1 cellular context compared by ENCODE assay signal in the genomic region with DNA sequence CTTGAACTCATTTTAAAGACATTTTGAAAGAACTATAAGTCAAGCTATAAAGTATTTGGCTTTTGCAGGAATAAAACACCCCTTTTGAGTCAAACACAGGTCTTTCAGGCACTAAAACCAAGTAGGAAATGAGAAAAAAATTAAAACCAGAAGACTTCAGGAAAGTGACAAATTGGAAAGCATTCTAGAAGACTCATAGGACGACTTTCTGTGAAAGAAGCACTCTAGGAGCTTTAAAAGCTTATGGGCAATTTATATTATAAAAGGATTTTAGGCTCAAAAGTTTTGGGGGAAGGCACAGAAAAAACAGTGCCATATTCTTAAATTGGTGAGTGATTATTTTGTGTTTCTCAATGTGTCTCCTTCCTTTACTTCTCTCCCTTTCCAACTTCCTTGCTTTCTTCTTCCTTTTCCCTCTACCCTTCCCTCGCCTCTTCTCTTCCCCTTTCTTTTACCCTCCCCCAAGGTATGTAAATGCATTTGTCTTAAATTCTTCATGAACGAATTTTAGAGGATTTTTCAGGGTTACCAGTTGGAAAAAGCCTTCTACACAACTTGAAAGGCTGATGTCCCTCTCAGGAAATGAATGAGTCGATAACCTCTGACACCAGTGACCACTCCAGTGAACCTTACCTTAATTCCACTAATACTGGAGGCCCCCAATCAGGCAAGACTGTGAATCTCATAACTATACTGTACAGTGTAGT.
TF ChIP-seq lines count a peak whose summit lies in the region.

No MANE protein-coding gene starts in this region.

TF ChIP-seq in HepG2, 621 proteins besides CTCF, POLR2A, EP300 and RAD21 (continued from another document and continues in another):
- TF ChIP-seq, protein P1, sequence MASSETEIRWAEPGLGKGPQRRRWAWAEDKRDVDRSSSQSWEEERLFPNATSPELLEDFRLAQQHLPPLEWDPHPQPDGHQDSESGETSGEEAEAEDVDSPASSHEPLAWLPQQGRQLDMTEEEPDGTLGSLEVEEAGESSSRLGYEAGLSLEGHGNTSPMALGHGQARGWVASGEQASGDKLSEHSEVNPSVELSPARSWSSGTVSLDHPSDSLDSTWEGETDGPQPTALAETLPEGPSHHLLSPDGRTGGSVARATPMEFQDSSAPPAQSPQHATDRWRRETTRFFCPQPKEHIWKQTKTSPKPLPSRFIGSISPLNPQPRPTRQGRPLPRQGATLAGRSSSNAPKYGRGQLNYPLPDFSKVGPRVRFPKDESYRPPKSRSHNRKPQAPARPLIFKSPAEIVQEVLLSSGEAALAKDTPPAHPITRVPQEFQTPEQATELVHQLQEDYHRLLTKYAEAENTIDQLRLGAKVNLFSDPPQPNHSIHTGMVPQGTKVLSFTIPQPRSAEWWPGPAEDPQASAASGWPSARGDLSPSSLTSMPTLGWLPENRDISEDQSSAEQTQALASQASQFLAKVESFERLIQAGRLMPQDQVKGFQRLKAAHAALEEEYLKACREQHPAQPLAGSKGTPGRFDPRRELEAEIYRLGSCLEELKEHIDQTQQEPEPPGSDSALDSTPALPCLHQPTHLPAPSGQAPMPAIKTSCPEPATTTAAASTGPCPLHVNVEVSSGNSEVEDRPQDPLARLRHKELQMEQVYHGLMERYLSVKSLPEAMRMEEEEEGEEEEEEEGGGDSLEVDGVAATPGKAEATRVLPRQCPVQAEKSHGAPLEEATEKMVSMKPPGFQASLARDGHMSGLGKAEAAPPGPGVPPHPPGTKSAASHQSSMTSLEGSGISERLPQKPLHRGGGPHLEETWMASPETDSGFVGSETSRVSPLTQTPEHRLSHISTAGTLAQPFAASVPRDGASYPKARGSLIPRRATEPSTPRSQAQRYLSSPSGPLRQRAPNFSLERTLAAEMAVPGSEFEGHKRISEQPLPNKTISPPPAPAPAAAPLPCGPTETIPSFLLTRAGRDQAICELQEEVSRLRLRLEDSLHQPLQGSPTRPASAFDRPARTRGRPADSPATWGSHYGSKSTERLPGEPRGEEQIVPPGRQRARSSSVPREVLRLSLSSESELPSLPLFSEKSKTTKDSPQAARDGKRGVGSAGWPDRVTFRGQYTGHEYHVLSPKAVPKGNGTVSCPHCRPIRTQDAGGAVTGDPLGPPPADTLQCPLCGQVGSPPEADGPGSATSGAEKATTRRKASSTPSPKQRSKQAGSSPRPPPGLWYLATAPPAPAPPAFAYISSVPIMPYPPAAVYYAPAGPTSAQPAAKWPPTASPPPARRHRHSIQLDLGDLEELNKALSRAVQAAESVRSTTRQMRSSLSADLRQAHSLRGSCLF (CRISPR knock-in tag; IDR thresholded peaks at IDR 0.05; ENCODE audit: borderline replicate concordance) = no peak
- no peak for TF ChIP-seq TEAD2 (CRISPR knock-in tag; IDR thresholded peaks at IDR 0.05)
- TF ChIP-seq KDM2A (CRISPR knock-in tag; IDR thresholded peaks at IDR 0.05; ENCODE audit: borderline replicate concordance, low read depth) = no peak
- TF ChIP-seq ZBTB1 (CRISPR knock-in tag; IDR thresholded peaks at IDR 0.05; ENCODE audit: borderline replicate concordance) = no peak
- TF ChIP-seq SP1 (IDR thresholded peaks at IDR 0.05) = no peak
- no peak for TF ChIP-seq SP1 (CRISPR knock-in tag; IDR thresholded peaks at IDR 0.05)
- no peak for TF ChIP-seq REXO4 (CRISPR knock-in tag; IDR thresholded peaks at IDR 0.05; ENCODE audit: borderline replicate concordance)
- TF ChIP-seq ZNF761 (CRISPR knock-in tag; conservative IDR thresholded peaks at IDR 0.05) = no peak
- no peak for TF ChIP-seq NRL (CRISPR knock-in tag; IDR thresholded peaks at IDR 0.05; ENCODE audit: borderline replicate concordance)
- no peak for TF ChIP-seq SSRP1 (CRISPR knock-in tag; IDR thresholded peaks at IDR 0.05)
- TF ChIP-seq, protein P2, sequence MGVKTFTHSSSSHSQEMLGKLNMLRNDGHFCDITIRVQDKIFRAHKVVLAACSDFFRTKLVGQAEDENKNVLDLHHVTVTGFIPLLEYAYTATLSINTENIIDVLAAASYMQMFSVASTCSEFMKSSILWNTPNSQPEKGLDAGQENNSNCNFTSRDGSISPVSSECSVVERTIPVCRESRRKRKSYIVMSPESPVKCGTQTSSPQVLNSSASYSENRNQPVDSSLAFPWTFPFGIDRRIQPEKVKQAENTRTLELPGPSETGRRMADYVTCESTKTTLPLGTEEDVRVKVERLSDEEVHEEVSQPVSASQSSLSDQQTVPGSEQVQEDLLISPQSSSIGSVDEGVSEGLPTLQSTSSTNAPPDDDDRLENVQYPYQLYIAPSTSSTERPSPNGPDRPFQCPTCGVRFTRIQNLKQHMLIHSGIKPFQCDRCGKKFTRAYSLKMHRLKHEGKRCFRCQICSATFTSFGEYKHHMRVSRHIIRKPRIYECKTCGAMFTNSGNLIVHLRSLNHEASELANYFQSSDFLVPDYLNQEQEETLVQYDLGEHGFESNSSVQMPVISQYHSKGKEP (CRISPR knock-in tag; IDR thresholded peaks at IDR 0.05) = no peak
- no peak for TF ChIP-seq ZNF550 (CRISPR knock-in tag; IDR thresholded peaks at IDR 0.05; ENCODE audit: borderline replicate concordance)
- TF ChIP-seq ZNF34 (CRISPR knock-in tag; IDR thresholded peaks at IDR 0.05; ENCODE audit: borderline replicate concordance) = no peak
- TF ChIP-seq ZNF747 (CRISPR knock-in tag; IDR thresholded peaks at IDR 0.05; ENCODE audit: borderline replicate concordance) = no peak
- TF ChIP-seq CENPX (CRISPR knock-in tag; IDR thresholded peaks at IDR 0.05) = no peak
- TF ChIP-seq ZNF33B (CRISPR knock-in tag; IDR thresholded peaks at IDR 0.05) = no peak
- no peak for TF ChIP-seq RFXANK (CRISPR knock-in tag; IDR thresholded peaks at IDR 0.05)
- peak; percentile 72 for TF ChIP-seq GATAD2A (CRISPR knock-in tag; IDR thresholded peaks at IDR 0.05)
- no peak for TF ChIP-seq WIZ (CRISPR knock-in tag; IDR thresholded peaks at IDR 0.05)
- no peak for TF ChIP-seq ZMAT5 (CRISPR knock-in tag; IDR thresholded peaks at IDR 0.05; ENCODE audit: borderline replicate concordance, low read depth)
- no peak for TF ChIP-seq MTF1 (CRISPR knock-in tag; IDR thresholded peaks at IDR 0.05)
- peak; percentile 46; the same call in 1 of the 2 replicates for TF ChIP-seq SRF (IDR thresholded peaks at IDR 0.05; ENCODE audit: low read depth, low read length)
- no peak for TF ChIP-seq GFI1 (CRISPR knock-in tag; IDR thresholded peaks at IDR 0.05; ENCODE audit: borderline replicate concordance)
- TF ChIP-seq PPARG (CRISPR knock-in tag; conservative IDR thresholded peaks at IDR 0.05) = peak; percentile 92
- no peak for TF ChIP-seq ZNF660 (CRISPR knock-in tag; IDR thresholded peaks at IDR 0.05; ENCODE audit: borderline replicate concordance, low read depth)
- TF ChIP-seq, protein P3, sequence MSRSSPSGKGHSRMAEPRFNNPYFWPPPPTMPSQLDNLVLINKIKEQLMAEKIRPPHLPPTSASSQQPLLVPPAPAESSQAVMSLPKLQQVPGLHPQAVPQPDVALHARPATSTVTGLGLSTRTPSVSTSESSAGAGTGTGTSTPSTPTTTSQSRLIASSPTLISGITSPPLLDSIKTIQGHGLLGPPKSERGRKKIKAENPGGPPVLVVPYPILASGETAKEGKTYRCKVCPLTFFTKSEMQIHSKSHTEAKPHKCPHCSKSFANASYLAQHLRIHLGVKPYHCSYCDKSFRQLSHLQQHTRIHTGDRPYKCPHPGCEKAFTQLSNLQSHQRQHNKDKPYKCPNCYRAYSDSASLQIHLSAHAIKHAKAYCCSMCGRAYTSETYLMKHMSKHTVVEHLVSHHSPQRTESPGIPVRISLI (CRISPR knock-in tag; IDR thresholded peaks at IDR 0.05; ENCODE audit: borderline replicate concordance) = no peak
- no peak for TF ChIP-seq ZC3H13 (CRISPR knock-in tag; IDR thresholded peaks at IDR 0.05)
- 0 out of 2 replicates have a peak, but pooled peaks have one; percentile 38 for TF ChIP-seq KMT2B (CRISPR knock-in tag; IDR thresholded peaks at IDR 0.05)
- TF ChIP-seq ZNF83 (CRISPR knock-in tag; IDR thresholded peaks at IDR 0.05; ENCODE audit: borderline replicate concordance) = no peak
- no peak for TF ChIP-seq ZNF563 (CRISPR knock-in tag; IDR thresholded peaks at IDR 0.05)
- no peak for TF ChIP-seq RBM39 (IDR thresholded peaks at IDR 0.05; ENCODE audit: low read depth, low read length, poor library complexity, severe bottlenecking)
- TF ChIP-seq ZNF792 (CRISPR knock-in tag; IDR thresholded peaks at IDR 0.05) = peak; percentile 64; the same call in 1 of the 2 replicates
- no peak for TF ChIP-seq HMGA1 (CRISPR knock-in tag; conservative IDR thresholded peaks at IDR 0.05)
- no peak for TF ChIP-seq E2F1 (CRISPR knock-in tag; IDR thresholded peaks at IDR 0.05)
- TF ChIP-seq, protein P4, sequence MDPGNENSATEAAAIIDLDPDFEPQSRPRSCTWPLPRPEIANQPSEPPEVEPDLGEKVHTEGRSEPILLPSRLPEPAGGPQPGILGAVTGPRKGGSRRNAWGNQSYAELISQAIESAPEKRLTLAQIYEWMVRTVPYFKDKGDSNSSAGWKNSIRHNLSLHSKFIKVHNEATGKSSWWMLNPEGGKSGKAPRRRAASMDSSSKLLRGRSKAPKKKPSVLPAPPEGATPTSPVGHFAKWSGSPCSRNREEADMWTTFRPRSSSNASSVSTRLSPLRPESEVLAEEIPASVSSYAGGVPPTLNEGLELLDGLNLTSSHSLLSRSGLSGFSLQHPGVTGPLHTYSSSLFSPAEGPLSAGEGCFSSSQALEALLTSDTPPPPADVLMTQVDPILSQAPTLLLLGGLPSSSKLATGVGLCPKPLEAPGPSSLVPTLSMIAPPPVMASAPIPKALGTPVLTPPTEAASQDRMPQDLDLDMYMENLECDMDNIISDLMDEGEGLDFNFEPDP (CRISPR knock-in tag; conservative IDR thresholded peaks at IDR 0.05) = no peak
- no peak for TF ChIP-seq PAWR (CRISPR knock-in tag; IDR thresholded peaks at IDR 0.05; ENCODE audit: borderline replicate concordance)
- TF ChIP-seq NFAT5 (CRISPR knock-in tag; IDR thresholded peaks at IDR 0.05) = no peak
- no peak for TF ChIP-seq MXD4 (CRISPR knock-in tag; IDR thresholded peaks at IDR 0.05)
- TF ChIP-seq ZNF382 (CRISPR knock-in tag; IDR thresholded peaks at IDR 0.05; ENCODE audit: borderline replicate concordance) = no peak
- TF ChIP-seq SKI (IDR thresholded peaks at IDR 0.05; ENCODE audit: partially characterized antibody) = no peak
- no peak for TF ChIP-seq SOX5 (CRISPR knock-in tag; IDR thresholded peaks at IDR 0.05; ENCODE audit: borderline replicate concordance)
- TF ChIP-seq TGIF2 (CRISPR knock-in tag; IDR thresholded peaks at IDR 0.05) = no peak
- no peak for TF ChIP-seq ZNF501 (CRISPR knock-in tag; IDR thresholded peaks at IDR 0.05)
- no peak for TF ChIP-seq ZNF644 (CRISPR knock-in tag; IDR thresholded peaks at IDR 0.05; ENCODE audit: low read depth)
- no peak for TF ChIP-seq ZBTB21 (CRISPR knock-in tag; IDR thresholded peaks at IDR 0.05)
- no peak for TF ChIP-seq ZNF768 (CRISPR knock-in tag; IDR thresholded peaks at IDR 0.05)
- TF ChIP-seq SNRNP70 (IDR thresholded peaks at IDR 0.05; ENCODE audit: low read depth, low read length) = no peak
- no peak for TF ChIP-seq ZNF607 (CRISPR knock-in tag; IDR thresholded peaks at IDR 0.05; ENCODE audit: borderline replicate concordance)
